Comparison of ENCODE assay signal across 8 cellular contexts in the genomic region with DNA sequence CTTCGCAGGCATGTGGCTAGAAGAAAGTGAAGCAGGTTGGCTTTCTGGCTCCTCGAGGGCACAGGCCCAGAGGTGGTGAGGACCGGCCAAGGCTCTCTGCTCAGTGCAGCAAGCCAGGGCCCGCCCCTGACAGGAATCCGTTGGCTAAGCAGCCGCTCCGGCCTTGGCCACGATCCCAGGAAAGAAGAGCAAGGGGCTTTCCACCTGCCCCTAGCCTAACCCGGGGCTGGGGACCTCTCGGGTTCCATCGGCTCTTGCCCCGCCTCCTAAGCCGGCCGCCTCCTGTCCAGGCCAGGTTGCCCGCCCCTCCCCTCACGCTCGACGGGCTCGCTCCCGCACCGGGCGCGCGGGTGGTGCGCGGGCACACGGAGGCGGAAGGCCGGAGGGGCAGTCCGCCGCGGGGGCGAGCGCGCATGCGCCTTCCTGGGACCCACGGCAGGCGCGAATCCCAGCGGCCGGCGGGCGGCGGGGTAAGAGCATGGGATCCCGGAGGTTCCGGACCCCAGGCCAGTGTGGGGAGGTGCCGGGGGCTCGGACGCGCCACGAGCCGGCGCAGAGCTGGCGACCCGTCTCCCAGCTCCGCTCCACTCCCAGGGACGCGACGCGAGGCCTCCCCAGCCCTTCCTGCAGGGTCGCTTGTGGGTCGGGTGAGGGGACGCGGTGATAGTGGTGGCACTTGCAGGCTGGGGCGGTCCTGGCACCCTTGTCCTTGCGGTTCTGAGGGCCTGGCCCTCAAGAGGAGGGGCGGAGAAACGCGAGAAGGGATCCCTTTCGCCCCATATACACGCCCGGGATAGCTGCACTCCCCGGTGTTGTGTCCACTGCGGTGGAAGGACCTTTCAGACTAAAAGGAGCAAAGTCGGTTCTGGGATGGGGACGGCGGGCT. TPM values are rescaled to one million over a fixed set of nuclear protein-coding genes. Genes with fewer than 3 reads are reported as not detected.
DNase-seq lines count a peak whose midpoint lies in the region; ATAC-seq, FAIRE-seq and TF ChIP-seq lines count a peak whose summit lies in the region.

A gene (plus strand): TSS at position 410 of the 886 bp plus-strand sequence. CDS start 3,351 bp downstream, outside the sequence.

- peak in 1 of 2 donors; percentile 89 for TF ChIP-seq EP300 in tibial nerve (IDR thresholded peaks at IDR 0.05)

- H3K4me3 ChIP-seq in cardiac muscle cell (peak within 1 kb of the TSS; percentile 50), parathyroid adenoma (ENCODE audit: low read depth, low read length) (peak within 1 kb of the TSS; percentile 77), tibial nerve (peak within 1 kb of the TSS; percentile 62 to 91 (median 68))

- H3K4me1 Mint-ChIP-seq in activated naive CD8-positive, alpha-beta T cell treated with anti-CD3 and anti-CD28 coated beads, Interleukin-2, amount 50 U/mL, for 24 hours, result peaks cover 24% of the 10 kb centered on the region

- H3K36me3 Mint-ChIP-seq in activated naive CD8-positive, alpha-beta T cell treated with anti-CD3 and anti-CD28 coated beads, Interleukin-2, amount 50 U/mL, for 24 hours (ENCODE audit: low read depth), result peaks cover 16% of the 10 kb centered on the region

- H3K27me3 Mint-ChIP-seq in activated naive CD8-positive, alpha-beta T cell treated with anti-CD3 and anti-CD28 coated beads, Interleukin-2, amount 50 U/mL, for 24 hours, result no peaks in the 10 kb centered on the region

- whole genome bisulfite sequencing in tibial nerve, 2 donors, result 0 to 2% methylated on average over 57 to 72 of the region's 77 CpGs

- H3K9me3 ChIP-seq in cardiac muscle cell (ENCODE audit: low read depth) (no peaks in the 10 kb centered on the region), parathyroid adenoma (ENCODE audit: control insufficient read depth, low read length) (no peaks in the 10 kb centered on the region), tibial nerve (no peaks in the 10 kb centered on the region)

- H3K9me3 Mint-ChIP-seq in activated naive CD8-positive, alpha-beta T cell treated with anti-CD3 and anti-CD28 coated beads, Interleukin-2, amount 50 U/mL, for 24 hours, result no peaks in the 10 kb centered on the region

- peak; percentile 97 for ATAC-seq in HG02798 (IDR thresholded peaks at IDR 0.05; ENCODE audit: poor library complexity, unreplicated experiment)
- ATAC-seq in activated naive CD8-positive, alpha-beta T cell treated with anti-CD3 and anti-CD28 coated beads, Interleukin-2, amount 50 U/mL, for 24 hours, result peak; percentile 97

- H3K4me2 ChIP-seq in parathyroid adenoma (ENCODE audit: low read length), result peak within 1 kb of the TSS; percentile 84

- H3K27ac Mint-ChIP-seq in activated naive CD8-positive, alpha-beta T cell treated with anti-CD3 and anti-CD28 coated beads, Interleukin-2, amount 50 U/mL, for 24 hours, result peak within 1 kb of the TSS; percentile 91

- H3K36me3 ChIP-seq in cardiac muscle cell (no peaks in the 10 kb centered on the region), parathyroid adenoma (ENCODE audit: control insufficient read depth, insufficient read depth, low read length) (no peaks in the 10 kb centered on the region), tibial nerve (peaks cover 0 to 17% (median 0%) of the 10 kb centered on the region in 3 donors)

- FAIRE-seq in GM12892 (lab: Jason Lieb, UNC), result peak; percentile 96

- no peaks in the 10 kb centered on the region for H3K4me1 ChIP-seq in cardiac muscle cell (ENCODE audit: low read depth)
- no peaks in the 10 kb centered on the region for H3K4me1 ChIP-seq in parathyroid adenoma
- peaks cover 0 to 18% (median 5%) of the 10 kb centered on the region in 4 donors for H3K4me1 ChIP-seq in tibial nerve

- no peak for TF ChIP-seq CTCF in cardiac muscle cell (IDR thresholded peaks at IDR 0.05; ENCODE audit: low read depth, low read length)
- TF ChIP-seq CTCF in parathyroid adenoma (IDR thresholded peaks at IDR 0.05), result no peak
- peak in 2 of 5 experiments; percentile 45 to 47 for TF ChIP-seq CTCF in tibial nerve (IDR thresholded peaks at IDR 0.05)

- DNase-seq in GM12892 (ENCODE audit: insufficient read length) (peak; percentile 95), NCI-H1417 (lab: John Stamatoyannopoulos, UW) (peak; percentile 95 to 96 (median 96)), SW480 (ENCODE audit: low spot score) (peak; percentile 85), cardiac muscle cell (ENCODE audit: low read depth in 1 of 2, low spot score in 1 of 2) (peak; percentile 96 to 97), tibial nerve (ENCODE audit: low spot score in 2 of 2) (peak; percentile 83 to 87)
- peak; percentile 96 for DNase-seq in activated naive CD8-positive, alpha-beta T cell treated with anti-CD3 and anti-CD28 coated beads, Interleukin-2, amount 50 U/mL, for 24 hours

- peak within 1 kb of the TSS; percentile 95 for H2AFZ ChIP-seq in parathyroid adenoma

- TF ChIP-seq POLR2A in GM12892 (IDR thresholded peaks at IDR 0.05; ENCODE audit: low read depth, low read length) (peak; percentile 90), tibial nerve (IDR thresholded peaks at IDR 0.05) (peak; percentile 69 to 77)

- H3K27me3 ChIP-seq in cardiac muscle cell, result no peaks in the 10 kb centered on the region
- H3K27me3 ChIP-seq in parathyroid adenoma (ENCODE audit: control insufficient read depth, insufficient read depth, low read length), result no peaks in the 10 kb centered on the region
- no peaks in the 10 kb centered on the region for H3K27me3 ChIP-seq in tibial nerve

- H3K27ac ChIP-seq in cardiac muscle cell (peak within 1 kb of the TSS; percentile 52), parathyroid adenoma (peak within 1 kb of the TSS; percentile 53), tibial nerve (peak within 1 kb of the TSS; percentile 69 to 94 (median 84))

- H3K4me3 Mint-ChIP-seq in activated naive CD8-positive, alpha-beta T cell treated with anti-CD3 and anti-CD28 coated beads, Interleukin-2, amount 50 U/mL, for 24 hours, result peak within 1 kb of the TSS; percentile 97

- peak within 1 kb of the TSS; percentile 19 for H3K9ac ChIP-seq in parathyroid adenoma

- no peaks in the 10 kb centered on the region for H3K79me2 ChIP-seq in parathyroid adenoma

RNA-seq across cellular contexts. Expression of the gene that starts here (rescaled TPM):
- 11.0 TPM for polyA plus RNA-seq in GM12892 (2012; ENCODE audit: missing spikeins)
- 6.0 and 8.3 TPM in 2 replicates for total RNA-seq in cardiac muscle cell
- 6.9 and 15.0 TPM in 2 replicates for polyA plus RNA-seq in cardiac muscle cell
- 10 to 100 TPM in 3 of 4 donors, 1 to 10 TPM in 1; 6.6 to 16.8 (median 13.5) TPM for total RNA-seq in tibial nerve

Comparison
In these comparisons a context has a peak if more than half of its experiments do, and no peak if none do; other contexts are left out.
1. Peak in every context shown above with its lines: DNase-seq, ATAC-seq, H3K4me3 ChIP-seq and H3K27ac ChIP-seq.